ENCODE assay signal across 1 cellular context in genomic region chr18:57107141-57107832, GRCh38.
TF ChIP-seq lines count a peak whose summit lies in the region.

No MANE protein-coding gene starts in this region.

TF ChIP-seq in HepG2, 621 proteins besides CTCF, POLR2A, EP300 and RAD21 (continued from another document and continues in another):
- TF ChIP-seq MYC (CRISPR knock-in tag; IDR thresholded peaks at IDR 0.05; ENCODE audit: borderline replicate concordance), result no peak
- 0 out of 2 replicates have a peak, but pooled peaks have one; percentile 47 for TF ChIP-seq ZNF614 (CRISPR knock-in tag; IDR thresholded peaks at IDR 0.05; ENCODE audit: borderline replicate concordance)
- TF ChIP-seq ZGPAT (CRISPR knock-in tag; IDR thresholded peaks at IDR 0.05), result no peak
- no peak for TF ChIP-seq ZXDC (CRISPR knock-in tag; IDR thresholded peaks at IDR 0.05)
- TF ChIP-seq NCOA2 (CRISPR knock-in tag; IDR thresholded peaks at IDR 0.05), result peak; percentile 54; the same call in 1 of the 2 replicates
- TF ChIP-seq TEF (CRISPR knock-in tag; IDR thresholded peaks at IDR 0.05), result peak; percentile 60; the same call in 1 of the 2 replicates
- TF ChIP-seq NKX3-1 (CRISPR knock-in tag; IDR thresholded peaks at IDR 0.05), result peak; percentile 91
- no peak for TF ChIP-seq ZNF766 (CRISPR knock-in tag; IDR thresholded peaks at IDR 0.05; ENCODE audit: borderline replicate concordance)
- TF ChIP-seq SKI (IDR thresholded peaks at IDR 0.05; ENCODE audit: partially characterized antibody), result no peak
- TF ChIP-seq ZNF335 (CRISPR knock-in tag; IDR thresholded peaks at IDR 0.05), result peak; percentile 81; the same call in 1 of the 2 replicates
- TF ChIP-seq THAP11 (CRISPR knock-in tag; IDR thresholded peaks at IDR 0.05), result 0 out of 2 replicates have a peak, but pooled peaks have one; percentile 43
- peak; percentile 27; the same call in 1 of the 2 replicates for TF ChIP-seq SAP130 (CRISPR knock-in tag; IDR thresholded peaks at IDR 0.05; ENCODE audit: low read depth)
- TF ChIP-seq ZNF12 (CRISPR knock-in tag; IDR thresholded peaks at IDR 0.05), result peak; percentile 74; the same call in 1 of the 2 replicates
- TF ChIP-seq RXRB (CRISPR knock-in tag; IDR thresholded peaks at IDR 0.05; ENCODE audit: borderline replicate concordance), result peak; percentile 26; the same call in 1 of the 2 replicates
- peak; percentile 51; the same call in 1 of the 2 replicates for TF ChIP-seq ZNF281 (CRISPR knock-in tag; IDR thresholded peaks at IDR 0.05; ENCODE audit: borderline replicate concordance)
- TF ChIP-seq, protein P1, sequence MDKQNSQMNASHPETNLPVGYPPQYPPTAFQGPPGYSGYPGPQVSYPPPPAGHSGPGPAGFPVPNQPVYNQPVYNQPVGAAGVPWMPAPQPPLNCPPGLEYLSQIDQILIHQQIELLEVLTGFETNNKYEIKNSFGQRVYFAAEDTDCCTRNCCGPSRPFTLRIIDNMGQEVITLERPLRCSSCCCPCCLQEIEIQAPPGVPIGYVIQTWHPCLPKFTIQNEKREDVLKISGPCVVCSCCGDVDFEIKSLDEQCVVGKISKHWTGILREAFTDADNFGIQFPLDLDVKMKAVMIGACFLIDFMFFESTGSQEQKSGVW (CRISPR knock-in tag; IDR thresholded peaks at IDR 0.05; ENCODE audit: borderline replicate concordance), result no peak
- no peak for TF ChIP-seq MBD4 (IDR thresholded peaks at IDR 0.05; ENCODE audit: borderline replicate concordance, low read length)
- no peak for TF ChIP-seq ZNF562 (CRISPR knock-in tag; IDR thresholded peaks at IDR 0.05; ENCODE audit: borderline replicate concordance)
- TF ChIP-seq HMGXB3 (CRISPR knock-in tag; IDR thresholded peaks at IDR 0.05; ENCODE audit: borderline replicate concordance), result peak; percentile 85
- peak in 1 of 2 experiments; percentile 56; a peak in 1 of 4 replicates for TF ChIP-seq KLF16 (CRISPR knock-in tag; IDR thresholded peaks at IDR 0.05)
- TF ChIP-seq ZZZ3 (CRISPR knock-in tag; IDR thresholded peaks at IDR 0.05; ENCODE audit: borderline replicate concordance), result no peak
- TF ChIP-seq GZF1 (CRISPR knock-in tag; IDR thresholded peaks at IDR 0.05), result no peak
- TF ChIP-seq YEATS2 (CRISPR knock-in tag; IDR thresholded peaks at IDR 0.05; ENCODE audit: borderline replicate concordance), result peak; percentile 25; the same call in 1 of the 2 replicates
- TF ChIP-seq GLI4 (CRISPR knock-in tag; IDR thresholded peaks at IDR 0.05; ENCODE audit: borderline replicate concordance), result peak; percentile 74; the same call in 1 of the 2 replicates
- TF ChIP-seq, protein P2, sequence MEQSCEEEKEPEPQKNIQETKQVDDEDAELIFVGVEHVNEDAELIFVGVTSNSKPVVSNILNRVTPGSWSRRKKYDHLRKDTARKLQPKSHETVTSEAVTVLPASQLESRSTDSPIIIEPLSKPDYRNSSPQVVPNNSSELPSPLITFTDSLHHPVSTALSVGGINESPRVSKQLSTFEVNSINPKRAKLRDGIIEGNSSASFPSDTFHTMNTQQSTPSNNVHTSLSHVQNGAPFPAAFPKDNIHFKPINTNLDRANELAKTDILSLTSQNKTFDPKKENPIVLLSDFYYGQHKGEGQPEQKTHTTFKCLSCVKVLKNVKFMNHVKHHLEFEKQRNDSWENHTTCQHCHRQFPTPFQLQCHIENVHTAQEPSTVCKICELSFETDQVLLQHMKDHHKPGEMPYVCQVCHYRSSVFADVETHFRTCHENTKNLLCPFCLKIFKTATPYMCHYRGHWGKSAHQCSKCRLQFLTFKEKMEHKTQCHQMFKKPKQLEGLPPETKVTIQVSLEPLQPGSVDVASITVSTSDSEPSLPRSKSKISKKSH (CRISPR knock-in tag; IDR thresholded peaks at IDR 0.05; ENCODE audit: borderline replicate concordance), result no peak
- TF ChIP-seq ZNF430 (CRISPR knock-in tag; IDR thresholded peaks at IDR 0.05), result no peak
- TF ChIP-seq, protein P3, sequence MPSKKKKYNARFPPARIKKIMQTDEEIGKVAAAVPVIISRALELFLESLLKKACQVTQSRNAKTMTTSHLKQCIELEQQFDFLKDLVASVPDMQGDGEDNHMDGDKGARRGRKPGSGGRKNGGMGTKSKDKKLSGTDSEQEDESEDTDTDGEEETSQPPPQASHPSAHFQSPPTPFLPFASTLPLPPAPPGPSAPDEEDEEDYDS (CRISPR knock-in tag; IDR thresholded peaks at IDR 0.05), result 0 out of 2 replicates have a peak, but pooled peaks have one; percentile 22
- TF ChIP-seq ZNF7 (CRISPR knock-in tag; IDR thresholded peaks at IDR 0.05), result 0 out of 2 replicates have a peak, but pooled peaks have one; percentile 8
- TF ChIP-seq, protein P4, sequence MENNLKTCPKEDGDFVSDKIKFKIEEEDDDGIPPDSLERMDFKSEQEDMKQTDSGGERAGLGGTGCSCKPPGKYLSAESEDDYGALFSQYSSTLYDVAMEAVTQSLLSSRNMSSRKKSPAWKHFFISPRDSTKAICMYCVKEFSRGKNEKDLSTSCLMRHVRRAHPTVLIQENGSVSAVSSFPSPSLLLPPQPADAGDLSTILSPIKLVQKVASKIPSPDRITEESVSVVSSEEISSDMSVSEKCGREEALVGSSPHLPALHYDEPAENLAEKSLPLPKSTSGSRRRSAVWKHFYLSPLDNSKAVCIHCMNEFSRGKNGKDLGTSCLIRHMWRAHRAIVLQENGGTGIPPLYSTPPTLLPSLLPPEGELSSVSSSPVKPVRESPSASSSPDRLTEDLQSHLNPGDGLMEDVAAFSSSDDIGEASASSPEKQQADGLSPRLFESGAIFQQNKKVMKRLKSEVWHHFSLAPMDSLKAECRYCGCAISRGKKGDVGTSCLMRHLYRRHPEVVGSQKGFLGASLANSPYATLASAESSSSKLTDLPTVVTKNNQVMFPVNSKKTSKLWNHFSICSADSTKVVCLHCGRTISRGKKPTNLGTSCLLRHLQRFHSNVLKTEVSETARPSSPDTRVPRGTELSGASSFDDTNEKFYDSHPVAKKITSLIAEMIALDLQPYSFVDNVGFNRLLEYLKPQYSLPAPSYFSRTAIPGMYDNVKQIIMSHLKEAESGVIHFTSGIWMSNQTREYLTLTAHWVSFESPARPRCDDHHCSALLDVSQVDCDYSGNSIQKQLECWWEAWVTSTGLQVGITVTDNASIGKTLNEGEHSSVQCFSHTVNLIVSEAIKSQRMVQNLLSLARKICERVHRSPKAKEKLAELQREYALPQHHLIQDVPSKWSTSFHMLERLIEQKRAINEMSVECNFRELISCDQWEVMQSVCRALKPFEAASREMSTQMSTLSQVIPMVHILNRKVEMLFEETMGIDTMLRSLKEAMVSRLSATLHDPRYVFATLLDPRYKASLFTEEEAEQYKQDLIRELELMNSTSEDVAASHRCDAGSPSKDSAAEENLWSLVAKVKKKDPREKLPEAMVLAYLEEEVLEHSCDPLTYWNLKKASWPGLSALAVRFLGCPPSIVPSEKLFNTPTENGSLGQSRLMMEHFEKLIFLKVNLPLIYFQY (CRISPR knock-in tag; IDR thresholded peaks at IDR 0.05; ENCODE audit: borderline replicate concordance), result peak; percentile 44; the same call in 1 of the 2 replicates
- TF ChIP-seq, protein P5, sequence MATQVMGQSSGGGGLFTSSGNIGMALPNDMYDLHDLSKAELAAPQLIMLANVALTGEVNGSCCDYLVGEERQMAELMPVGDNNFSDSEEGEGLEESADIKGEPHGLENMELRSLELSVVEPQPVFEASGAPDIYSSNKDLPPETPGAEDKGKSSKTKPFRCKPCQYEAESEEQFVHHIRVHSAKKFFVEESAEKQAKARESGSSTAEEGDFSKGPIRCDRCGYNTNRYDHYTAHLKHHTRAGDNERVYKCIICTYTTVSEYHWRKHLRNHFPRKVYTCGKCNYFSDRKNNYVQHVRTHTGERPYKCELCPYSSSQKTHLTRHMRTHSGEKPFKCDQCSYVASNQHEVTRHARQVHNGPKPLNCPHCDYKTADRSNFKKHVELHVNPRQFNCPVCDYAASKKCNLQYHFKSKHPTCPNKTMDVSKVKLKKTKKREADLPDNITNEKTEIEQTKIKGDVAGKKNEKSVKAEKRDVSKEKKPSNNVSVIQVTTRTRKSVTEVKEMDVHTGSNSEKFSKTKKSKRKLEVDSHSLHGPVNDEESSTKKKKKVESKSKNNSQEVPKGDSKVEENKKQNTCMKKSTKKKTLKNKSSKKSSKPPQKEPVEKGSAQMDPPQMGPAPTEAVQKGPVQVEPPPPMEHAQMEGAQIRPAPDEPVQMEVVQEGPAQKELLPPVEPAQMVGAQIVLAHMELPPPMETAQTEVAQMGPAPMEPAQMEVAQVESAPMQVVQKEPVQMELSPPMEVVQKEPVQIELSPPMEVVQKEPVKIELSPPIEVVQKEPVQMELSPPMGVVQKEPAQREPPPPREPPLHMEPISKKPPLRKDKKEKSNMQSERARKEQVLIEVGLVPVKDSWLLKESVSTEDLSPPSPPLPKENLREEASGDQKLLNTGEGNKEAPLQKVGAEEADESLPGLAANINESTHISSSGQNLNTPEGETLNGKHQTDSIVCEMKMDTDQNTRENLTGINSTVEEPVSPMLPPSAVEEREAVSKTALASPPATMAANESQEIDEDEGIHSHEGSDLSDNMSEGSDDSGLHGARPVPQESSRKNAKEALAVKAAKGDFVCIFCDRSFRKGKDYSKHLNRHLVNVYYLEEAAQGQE (IDR thresholded peaks at IDR 0.05; ENCODE audit: borderline replicate concordance in 1 of 2, low read depth in 1 of 2, low read length in 2 of 2), result peak; percentile 70 to 98
